Comparison of ENCODE assay signal across 17 cellular contexts in genomic region chr2:3481011-3481400, GRCh38. TPM values are rescaled to one million over a fixed set of nuclear protein-coding genes. Genes with fewer than 3 reads are reported as not detected.
DNase-seq lines count a peak whose midpoint lies in the region; ATAC-seq, FAIRE-seq and TF ChIP-seq lines count a peak whose summit lies in the region.
"Had no signal": no experiment of that assay in that cellular context is flagged by ENCODE, and none has a peak within 500 bp of the region (broad histone marks: within the 10 kb centered on the region; RNA-seq: fewer than 3 reads in every experiment).

No MANE protein-coding gene starts in this region.

- no peak for TF ChIP-seq RAD21 in HepG2 (CRISPR knock-in tag; IDR thresholded peaks at IDR 0.05)

- intact Hi-C loops in HepG2 (cut with micrococcal nuclease; ENCODE audit: unreplicated experiment) (no loop called here), right lobe of liver (cut with DNase I) (no loop called here), adrenal gland (cut with DNase I) (no loop called here)

- H3K4me2 ChIP-seq in HepG2 (ENCODE audit: low read depth, low read length) = peak overlapping the region; percentile 61; the same call in 1 of the 2 replicates
- no peak overlapping the region for H3K4me2 ChIP-seq in OCI-LY1 (ENCODE audit: low read length)

- BruUV-seq in HepG2 (replicated peaks; lab: Mats Ljungman, UMichigan) = no TSS peak

- DNase-seq in HepG2 (ENCODE audit: low spot score) (no peak), right lobe of liver (no peak), NCI-H1436 treated with DMSO at 0.1 percent for 48 hours (lab: John Stamatoyannopoulos, UW) (no peak), adrenal gland (no peak), NCI-H748 (lab: John Stamatoyannopoulos, UW; ENCODE audit: unreplicated experiment) (no peak)
- no peak for DNase-seq in naive thymus-derived CD8-positive, alpha-beta T cell
- DNase-seq: DND-41, NCI-H2227 treated with DMSO at 0.1 percent for 48 hours, NCI-H526 treated with DMSO at 0.1 percent for 48 hours, OCI-M1, SHP77 treated with DMSO at 0.1 percent for 48 hours had no signal

- peaks cover 0 to 15% (median under 1%) of the 10 kb centered on the region in 4 donors for H3K4me1 Mint-ChIP-seq in naive thymus-derived CD8-positive, alpha-beta T cell

- TF ChIP-seq EP300 in HepG2 (IDR thresholded peaks at IDR 0.05; ENCODE audit: low read depth in 2 of 2, low read length in 2 of 2) (no peak), HepG2 (CRISPR knock-in tag; IDR thresholded peaks at IDR 0.05; ENCODE audit: borderline replicate concordance) (no peak)

- H3K36me3 ChIP-seq in HepG2 (replicated peaks in 1 of 2; ENCODE audit: control insufficient read depth in 1 of 2, insufficient read depth in 2 of 2, low read length in 2 of 2) = peaks cover 12 to 21% of the 10 kb centered on the region in 2 experiments; a peak in 4 of 5 replicates
- peaks cover 0 to 8% (median 3%) of the 10 kb centered on the region in 4 donors for H3K36me3 ChIP-seq in right lobe of liver
- peaks cover 14% of the 10 kb centered on the region for H3K36me3 ChIP-seq in OCI-LY1 (ENCODE audit: insufficient read depth, low read length)
- H3K36me3 ChIP-seq in adrenal gland (replicated peaks in 1 of 2) = peaks cover 0 to 18% of the 10 kb centered on the region in 2 donors

- H3K9me3 Mint-ChIP-seq in naive thymus-derived CD8-positive, alpha-beta T cell = no peaks in the 10 kb centered on the region

- H3K27me3 Mint-ChIP-seq in naive thymus-derived CD8-positive, alpha-beta T cell = no peaks in the 10 kb centered on the region

- H3K79me2 ChIP-seq in HepG2 (ENCODE audit: insufficient read depth, low read length) (no peaks in the 10 kb centered on the region), OCI-LY1 (ENCODE audit: insufficient read depth, low read length) (no peaks in the 10 kb centered on the region)

- H3K4me3 ChIP-seq in HepG2 (replicated peaks in 1 of 3; ENCODE audit: insufficient read depth in 1 of 3, low read depth in 2 of 3, low read length in 3 of 3) (0 out of 6 replicates have a peak overlapping the region, but pooled peaks of 1 of the 3 experiments have one; percentile 18), right lobe of liver (no peak overlapping the region), OCI-LY1 (ENCODE audit: low read depth, low read length, poor library complexity, severe bottlenecking) (no peak overlapping the region), adrenal gland (no peak overlapping the region)
- H3K4me3 ChIP-seq: Peyer's patch had no signal

- POLR2A ChIA-PET in HepG2 (lab: Yijun Ruan, JAX) = interaction anchor here (0.6 to 4.5 kb wide), 6 partner anchors 12 to 77 kb away, joined by 3 to 35 read pairs (median 4); partner anchors contain the start of gene RNASEH1
- POLR2A ChIA-PET in naive thymus-derived CD8-positive, alpha-beta T cell (lab: Charles Lee) = interaction anchor here (0.9 kb wide), 1 partner anchor 36 kb away, joined by 3 read pairs; no protein-coding TSS in a partner anchor

- no peak for TF ChIP-seq POLR2A in HepG2 (IDR thresholded peaks at IDR 0.05; ENCODE audit: insufficient read depth in 1 of 2, low read depth in 2 of 2, low read length in 2 of 2)
- TF ChIP-seq POLR2A in right lobe of liver (IDR thresholded peaks at IDR 0.05) = no peak
- TF ChIP-seq POLR2A in adrenal gland (IDR thresholded peaks at IDR 0.05) = no peak

- H3K36me3 Mint-ChIP-seq in naive thymus-derived CD8-positive, alpha-beta T cell = peaks cover 0 to 32% (median 5%) of the 10 kb centered on the region in 3 donors

- FAIRE-seq in HepG2 (lab: Jason Lieb, UNC) = no peak
- FAIRE-seq: A204.1, GM12892 had no signal

- CTCF ChIA-PET in HepG2 (lab: Yijun Ruan, JAX; ENCODE audit: low intra/inter-chr PET ratio, low total read pairs) = no interaction called here

- no peaks in the 10 kb centered on the region for H4K20me1 ChIP-seq in HepG2 (ENCODE audit: insufficient read depth, low read length)
- H4K20me1 ChIP-seq in OCI-LY1 (ENCODE audit: insufficient read depth, low read length) = no peaks in the 10 kb centered on the region

- WGBS in HepG2 (ENCODE audit: low lambda C conversion rate) = 73% methylated on average over 5 of the region's 5 CpGs
- 69% methylated on average over 5 of the region's 5 CpGs for WGBS in right lobe of liver (ENCODE audit: insufficient coverage, low coverage, low lambda C conversion rate, missing lambda C conversion rate)
- WGBS in adrenal gland, 4 donors = 86 to 92% (median 86%) methylated on average over 5 of the region's 5 CpGs

- no peak overlapping the region for H2AFZ ChIP-seq in HepG2 (ENCODE audit: low read length)
- H2AFZ ChIP-seq in OCI-LY1 (ENCODE audit: low read length) = no peak overlapping the region

- no peaks in the 10 kb centered on the region for H3K9me2 ChIP-seq in OCI-LY1 (ENCODE audit: low read depth, low read length)

- H3K27me3 ChIP-seq in HepG2 (ENCODE audit: control insufficient read depth in 1 of 2, insufficient read depth in 2 of 2, low read length in 2 of 2) = no peaks in the 10 kb centered on the region
- no peaks in the 10 kb centered on the region for H3K27me3 ChIP-seq in right lobe of liver
- no peaks in the 10 kb centered on the region for H3K27me3 ChIP-seq in OCI-LY1 (ENCODE audit: insufficient read depth, low read length)
- no peaks in the 10 kb centered on the region for H3K27me3 ChIP-seq in adrenal gland
- H3K27me3 ChIP-seq: Peyer's patch had no signal

- in situ Hi-C loops in HepG2 (cut with HindIII; ENCODE audit: extremely low pct_ligation_motif_present, low pct_unique_long_range_greater_than_20kb) = no loop called here

- H3K4me1 ChIP-seq in HepG2 (ENCODE audit: insufficient read depth, low read length) (peaks cover 27% of the 10 kb centered on the region), right lobe of liver (peaks cover 0 to 13% (median 4%) of the 10 kb centered on the region in 4 donors), OCI-LY1 (ENCODE audit: insufficient read depth, low read length, severe bottlenecking) (peaks cover 20% of the 10 kb centered on the region), adrenal gland (replicated peaks in 1 of 2) (no peaks in the 10 kb centered on the region)

- TF ChIP-seq CTCF in HepG2 (CRISPR knock-in tag; IDR thresholded peaks at IDR 0.05) (no peak), right lobe of liver (IDR thresholded peaks at IDR 0.05) (no peak), OCI-LY1 (IDR thresholded peaks at IDR 0.05; ENCODE audit: low read length) (no peak), adrenal gland (IDR thresholded peaks at IDR 0.05) (no peak)

- H3K9ac ChIP-seq in HepG2 (ENCODE audit: insufficient read depth, low read depth, low read length) (no peak overlapping the region), OCI-LY1 (ENCODE audit: low read length) (no peak overlapping the region)

- ATAC-seq in HepG2 (peak; percentile 27), right lobe of liver (no peak)
- no peak for ATAC-seq in naive thymus-derived CD8-positive, alpha-beta T cell
- ATAC-seq: HCT116 had no signal

- H3F3A ChIP-seq in OCI-LY1 (ENCODE audit: insufficient read depth, low read length) = no peaks in the 10 kb centered on the region

- no peak overlapping the region for H3K27ac ChIP-seq in HepG2 (ENCODE audit: extremely low read length, insufficient read depth, low read length)
- H3K27ac ChIP-seq in right lobe of liver = no peak overlapping the region
- peak overlapping the region; percentile 92 for H3K27ac ChIP-seq in OCI-LY1 (ENCODE audit: low read depth, low read length, poor library complexity, severe bottlenecking)
- no peak overlapping the region for H3K27ac ChIP-seq in adrenal gland

- no peak overlapping the region for H3K4me3 Mint-ChIP-seq in naive thymus-derived CD8-positive, alpha-beta T cell
- H3K4me3 Mint-ChIP-seq: CD14-positive monocyte had no signal

- H3K9me3 ChIP-seq in HepG2 (ENCODE audit: low read length) (no peaks in the 10 kb centered on the region), right lobe of liver (no peaks in the 10 kb centered on the region), OCI-LY1 (ENCODE audit: low read length) (no peaks in the 10 kb centered on the region), adrenal gland (replicated peaks in 1 of 3) (no peaks in the 10 kb centered on the region)
- H3K9me3 ChIP-seq: Peyer's patch had no signal

- H3K27ac Mint-ChIP-seq in naive thymus-derived CD8-positive, alpha-beta T cell = peak overlapping the region in 6 of 10 donors; percentile 34 to 89 (median 52)

TF ChIP-seq in HepG2, 621 proteins besides CTCF, POLR2A, EP300 and RAD21 (continues in another document):
- TF ChIP-seq DRAP1 (CRISPR knock-in tag; IDR thresholded peaks at IDR 0.05) = no peak
- TF ChIP-seq ZNF557 (CRISPR knock-in tag; IDR thresholded peaks at IDR 0.05) = no peak

RNA-seq across cellular contexts. Expression of gene ADI1, which starts 38.3 kb away (rescaled TPM):
- 123 and 135 TPM in 2 replicates for total RNA-seq in HepG2 (2016; rRNA removed; fragmentation: Illumina TruSeq; extraction: Trizol)
- total RNA-seq in HepG2 (2016; cell fraction: cytosol; rRNA removed; fragmentation: Illumina TruSeq; extraction: Trizol; ENCODE audit: low read depth) = 16.6 and 17.0 TPM in 2 replicates
- total RNA-seq in HepG2 (2016; cell fraction: insoluble cytoplasmic fraction; rRNA removed; fragmentation: Illumina TruSeq; extraction: Trizol) = 124 and 138 TPM in 2 replicates
- 45.5 and 47.8 TPM in 2 replicates for total RNA-seq in HepG2 (2016; cell fraction: membrane; rRNA removed; fragmentation: Illumina TruSeq; extraction: Trizol)
- 54.5 and 64.3 TPM in 2 replicates for total RNA-seq in HepG2 (2016; cell fraction: nucleus; rRNA removed; fragmentation: Illumina TruSeq; extraction: Trizol)
- 21.3 and 28.7 TPM in 2 replicates for polyA plus RNA-seq in HepG2 (2011; rRNA removed)
- 22.7 and 24.5 TPM in 2 replicates for polyA plus RNA-seq in HepG2 (2011; cell fraction: cytosol; rRNA removed)
- 16.1 and 17.6 TPM in 2 replicates for polyA plus RNA-seq in HepG2 (2011; cell fraction: nucleus; rRNA removed)
- polyA plus RNA-seq in HepG2 (2012) = 22.9 and 33.0 TPM in 2 replicates
- polyA plus RNA-seq in HepG2 (2016; cell fraction: cytosol; fragmentation: Illumina TruSeq; extraction: Trizol; ENCODE audit: low read depth) = 20.5 and 20.6 TPM in 2 replicates
- polyA plus RNA-seq in HepG2 (2016; cell fraction: insoluble cytoplasmic fraction; fragmentation: Illumina TruSeq; extraction: Trizol; ENCODE audit: low read depth) = 160 TPM in 2 replicates
- 42.7 and 43.1 TPM in 2 replicates for polyA plus RNA-seq in HepG2 (2016; cell fraction: membrane; fragmentation: Illumina TruSeq; extraction: Trizol; ENCODE audit: low read depth)
- 92.2 and 100 TPM in 2 replicates for polyA plus RNA-seq in HepG2 (2016; cell fraction: nucleus; fragmentation: Illumina TruSeq; extraction: Trizol; ENCODE audit: insufficient read depth, low read depth)
- 15.1 and 19.1 TPM in 2 replicates for polyA minus RNA-seq in HepG2 (2011; rRNA and poly(A)+ RNA removed; ENCODE audit: low replicate concordance)
- polyA minus RNA-seq in HepG2 (2011; cell fraction: cytosol; rRNA and poly(A)+ RNA removed) = 13.2 and 18.8 TPM in 2 replicates
- polyA minus RNA-seq in HepG2 (2011; cell fraction: nucleus; rRNA and poly(A)+ RNA removed) = 19.3 and 23.8 TPM in 2 replicates
- total RNA-seq in right lobe of liver = 100 to 1,000 TPM; 165 to 470 (median 246) TPM
- 10 to 100 TPM; 30.1 to 33.2 TPM for total RNA-seq in naive thymus-derived CD8-positive, alpha-beta T cell
- 10 to 100 TPM; 22.0 to 28.5 (median 25.8) TPM for polyA plus RNA-seq in naive thymus-derived CD8-positive, alpha-beta T cell
- total RNA-seq in adrenal gland = 100 to 1,000 TPM in 4 of 8 donors, 10 to 100 TPM in 4; 79.6 to 147 (median 103) TPM
- 100 to 1,000 TPM in 1 of 3 donors, 10 to 100 TPM in 2; 50.0 to 160 (median 64.3) TPM for polyA plus RNA-seq in adrenal gland
